Comparison of ENCODE assay signal across 10 cellular contexts in the genomic region with DNA sequence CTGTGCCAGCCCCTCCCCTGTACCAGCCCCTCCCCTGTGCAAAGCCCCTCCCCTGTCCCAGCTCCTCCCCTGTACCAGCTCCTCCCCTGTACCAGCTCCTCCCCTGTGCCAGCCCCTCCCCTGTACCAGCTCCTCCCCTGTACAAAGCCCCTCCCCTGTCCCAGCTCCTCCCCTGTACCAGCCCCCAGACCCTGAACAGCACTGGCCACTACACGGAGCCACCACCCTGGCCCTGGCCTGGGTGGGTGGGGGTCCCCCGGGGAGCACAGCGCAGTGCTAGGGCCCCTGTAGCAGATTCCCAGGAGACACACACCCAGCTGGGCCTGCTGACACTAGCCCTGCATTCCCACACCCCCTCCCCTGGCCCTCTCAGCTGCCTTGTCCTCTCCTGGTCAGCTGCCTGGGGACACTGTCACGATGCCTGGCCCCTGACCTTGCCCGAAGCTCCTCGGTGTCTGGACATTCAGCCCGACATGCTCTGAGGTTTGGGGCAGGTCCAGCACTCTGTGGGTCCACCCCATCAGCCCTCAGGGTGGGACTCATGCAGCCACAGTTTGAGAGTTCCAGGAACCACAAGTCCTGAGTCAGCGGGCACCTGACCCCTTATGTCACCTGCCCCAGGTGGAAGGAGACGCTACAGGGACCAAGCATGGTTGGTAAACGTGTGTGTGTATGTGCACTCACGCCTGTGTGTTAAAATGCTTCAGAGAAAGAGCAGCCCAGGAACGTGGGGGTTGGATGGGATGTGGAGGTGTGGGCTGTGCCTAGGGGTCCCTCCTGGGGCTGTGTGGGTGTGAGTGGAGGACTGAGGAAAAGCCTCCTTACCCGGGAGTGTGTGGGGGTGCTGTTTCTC.
A peak's percentile ranks its signal among the peaks of the same experiment; 100 is the strongest.
DNase-seq lines count a peak whose midpoint lies in the region; ATAC-seq and TF ChIP-seq lines count a peak whose summit lies in the region.
"Had no signal": no experiment of that assay in that cellular context is flagged by ENCODE, and none has a peak within 500 bp of the region (broad histone marks: within the 10 kb centered on the region; RNA-seq: fewer than 3 reads in every experiment).

No MANE protein-coding gene starts in this region.

- H3K9me3 Mint-ChIP-seq in glutamatergic neuron (ENCODE audit: unreplicated experiment), result peaks cover 6% of the 10 kb centered on the region

- no peaks in the 10 kb centered on the region for H3K79me2 ChIP-seq in DOHH2 (ENCODE audit: control insufficient read depth, low read length)

- no peaks in the 10 kb centered on the region for H3K9me2 ChIP-seq in DOHH2 (replicated peaks; ENCODE audit: control insufficient read depth, low read length)

- ATAC-seq in sciatic nerve (no peak), GM18870 (IDR thresholded peaks at IDR 0.05; ENCODE audit: unreplicated experiment) (no peak), GM21737 (IDR thresholded peaks at IDR 0.05; ENCODE audit: unreplicated experiment) (no peak)

- peaks cover 5% of the 10 kb centered on the region for H3K27me3 Mint-ChIP-seq in glutamatergic neuron (ENCODE audit: unreplicated experiment)

- H3K27me3 ChIP-seq in DOHH2 (ENCODE audit: control insufficient read depth, low read length) (no peaks in the 10 kb centered on the region), Peyer's patch (no peaks in the 10 kb centered on the region)

- H3K4me3 ChIP-seq in DOHH2 (ENCODE audit: low read length) (peak overlapping the region; percentile 5; the same call in 1 of the 2 replicates), Peyer's patch (no peak overlapping the region), foreskin fibroblast (ENCODE audit: low read depth in 1 of 2, low read length in 2 of 2) (no peak overlapping the region)

- TF ChIP-seq POLR2A in Peyer's patch (IDR thresholded peaks at IDR 0.05), result no peak

- no peak overlapping the region for H3K4me3 Mint-ChIP-seq in glutamatergic neuron (ENCODE audit: unreplicated experiment)

- DNase-seq in Peyer's patch (peak; percentile 12 to 44 (median 42)), glutamatergic neuron (peak; percentile 4), sciatic nerve (ENCODE audit: low spot score) (peak; percentile 61), foreskin fibroblast (no peak), epidermal melanocyte (ENCODE audit: insufficient read length, low spot score) (no peak)
- DNase-seq: erythroblast; NK-92 treated with Interleukin-12 subunit alpha and Interleukin-12 subunit beta, amount 100 ng/mL, for 24 hours had no signal

- intact Hi-C loops in sciatic nerve (cut with DNase I), result no loop called here

- H3K4me1 Mint-ChIP-seq in glutamatergic neuron (ENCODE audit: low read depth, unreplicated experiment), result no peaks in the 10 kb centered on the region

- TF ChIP-seq CTCF in DOHH2 (IDR thresholded peaks at IDR 0.05; ENCODE audit: low read depth, low read length, poor library complexity, severe bottlenecking) (no peak), Peyer's patch (IDR thresholded peaks at IDR 0.05) (no peak), glutamatergic neuron (IDR thresholded peaks at IDR 0.05; ENCODE audit: partially characterized antibody, unreplicated experiment) (no peak), foreskin fibroblast (IDR thresholded peaks at IDR 0.05; ENCODE audit: low read depth, low read length) (no peak)

- H3F3A ChIP-seq in DOHH2 (ENCODE audit: control insufficient read depth, insufficient read depth), result no peaks in the 10 kb centered on the region

- peaks cover 6% of the 10 kb centered on the region for H3K36me3 Mint-ChIP-seq in glutamatergic neuron (ENCODE audit: unreplicated experiment)

- H3K36me3 ChIP-seq in DOHH2 (ENCODE audit: control insufficient read depth, low read length) (no peaks in the 10 kb centered on the region), Peyer's patch (no peaks in the 10 kb centered on the region)

- no peak overlapping the region for H3K27ac ChIP-seq in DOHH2 (ENCODE audit: low read depth, low read length)
- no peak overlapping the region for H3K27ac ChIP-seq in Peyer's patch

- H3K4me1 ChIP-seq in DOHH2 (ENCODE audit: control insufficient read depth, low read length) (peaks cover 20% of the 10 kb centered on the region), Peyer's patch (peaks cover 0 to 10% (median 1%) of the 10 kb centered on the region in 4 donors)

- peak overlapping the region; percentile 29 for H3K4me2 ChIP-seq in DOHH2 (ENCODE audit: low read length)

- H3K27ac Mint-ChIP-seq in glutamatergic neuron (ENCODE audit: unreplicated experiment), result no peak overlapping the region

- H3K9me3 ChIP-seq in DOHH2 (ENCODE audit: control insufficient read depth, insufficient read depth, low read length), result no peaks in the 10 kb centered on the region; the same call in 1 of the 2 replicates
- no peaks in the 10 kb centered on the region for H3K9me3 ChIP-seq in Peyer's patch

- no peaks in the 10 kb centered on the region for H4K20me1 ChIP-seq in DOHH2 (ENCODE audit: control insufficient read depth, insufficient read depth, low read depth, low read length)

Comparison
In these comparisons a context has a peak if more than half of its experiments do, and no peak if none do; other contexts are left out.
1. DNase-seq: peak in Peyer's patch (3 of 3), glutamatergic neuron (single experiment) and sciatic nerve (single experiment); none in foreskin fibroblast (0 of 2) and epidermal melanocyte (single experiment).